13 cellular contexts compared by ENCODE assay signal in the genomic region with DNA sequence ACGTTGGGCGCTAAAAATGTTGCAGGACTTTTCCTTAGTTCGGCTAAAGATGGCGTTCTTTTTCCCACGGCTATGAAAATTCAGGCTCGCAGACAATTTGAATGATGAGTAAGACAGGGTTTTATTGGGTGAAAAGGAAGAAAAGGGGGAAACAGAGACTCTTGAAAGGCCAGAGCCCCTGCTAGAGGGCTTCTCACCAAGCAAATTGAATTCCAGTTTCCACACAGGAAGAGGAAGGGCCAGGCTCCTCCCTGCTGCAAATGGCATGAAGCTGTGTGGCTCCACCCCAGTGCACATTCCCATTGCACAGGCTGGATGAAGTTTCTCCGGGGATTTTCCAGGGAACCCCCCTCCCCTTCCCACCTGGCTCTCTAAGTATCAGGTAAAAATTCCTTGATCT.
"Had no signal": no experiment of that assay in that cellular context is flagged by ENCODE, and none has a peak within 500 bp of the region (broad histone marks: within the 10 kb centered on the region; RNA-seq: fewer than 3 reads in every experiment).

No MANE protein-coding gene starts in this region.

- H3K4me3 Mint-ChIP-seq: activated B cell treated with CpG ODN at 0.5 μM for 24 hours; activated CD4-positive, alpha-beta T cell treated with anti-CD3 and anti-CD28 coated beads, Interleukin-2, amount 10 ng/mL, durations not matched to agents 7 days and 5 days; activated naive CD4-positive, alpha-beta T cell treated with anti-CD3 and anti-CD28 coated beads for 36 hours; activated T-helper 17 cell treated with anti-CD3 and anti-CD28 coated beads, Interleukin-2, amount 50 U/mL, for 72 hours; naive B cell had no signal

- H3K27me3 Mint-ChIP-seq: activated B cell treated with CpG ODN at 0.5 μM for 24 hours; activated CD4-positive, alpha-beta T cell treated with anti-CD3 and anti-CD28 coated beads, Interleukin-2, amount 10 ng/mL, durations not matched to agents 7 days and 5 days; activated T-helper 17 cell treated with anti-CD3 and anti-CD28 coated beads, Interleukin-2, amount 50 U/mL, for 72 hours; naive B cell had no signal

- DNase-seq: activated B cell treated with CpG ODN at 0.5 μM for 24 hours; activated CD4-positive, alpha-beta T cell treated with anti-CD3 and anti-CD28 coated beads, Interleukin-2, amount 10 ng/mL, durations not matched to agents 7 days and 5 days; activated naive CD4-positive, alpha-beta T cell treated with anti-CD3 and anti-CD28 coated beads for 36 hours; activated T-cell treated with anti-CD3 and anti-CD28 coated beads for 4 hours; colonic mucosa; foreskin keratinocyte; left cardiac atrium; naive B cell; thyroid gland had no signal

- ATAC-seq: activated T-helper 17 cell treated with anti-CD3 and anti-CD28 coated beads, Interleukin-2, amount 50 U/mL, for 72 hours; foreskin keratinocyte; left cardiac atrium had no signal

- H3K36me3 ChIP-seq: colonic mucosa, right atrium auricular region, thyroid gland had no signal

- H3K4me1 ChIP-seq: colonic mucosa, foreskin keratinocyte, right atrium auricular region, thyroid gland had no signal

- H3K9me3 Mint-ChIP-seq: activated B cell treated with CpG ODN at 0.5 μM for 24 hours; activated CD4-positive, alpha-beta T cell treated with anti-CD3 and anti-CD28 coated beads, Interleukin-2, amount 10 ng/mL, durations not matched to agents 7 days and 5 days; activated naive CD4-positive, alpha-beta T cell treated with anti-CD3 and anti-CD28 coated beads for 36 hours had no signal

- H3K27ac Mint-ChIP-seq: activated B cell treated with CpG ODN at 0.5 μM for 24 hours; activated CD4-positive, alpha-beta T cell treated with anti-CD3 and anti-CD28 coated beads, Interleukin-2, amount 10 ng/mL, durations not matched to agents 7 days and 5 days; activated naive CD4-positive, alpha-beta T cell treated with anti-CD3 and anti-CD28 coated beads for 36 hours; activated T-helper 17 cell treated with anti-CD3 and anti-CD28 coated beads, Interleukin-2, amount 50 U/mL, for 72 hours; naive B cell had no signal

- H3K9me3 ChIP-seq: colonic mucosa, right atrium auricular region, thyroid gland had no signal

- H3K36me3 Mint-ChIP-seq: naive B cell had no signal

- H3K4me2 ChIP-seq: smooth muscle cell had no signal

- H3K4me1 Mint-ChIP-seq: activated B cell treated with CpG ODN at 0.5 μM for 24 hours; activated CD4-positive, alpha-beta T cell treated with anti-CD3 and anti-CD28 coated beads, Interleukin-2, amount 10 ng/mL, durations not matched to agents 7 days and 5 days; activated T-helper 17 cell treated with anti-CD3 and anti-CD28 coated beads, Interleukin-2, amount 50 U/mL, for 72 hours; naive B cell had no signal

- H3K27ac ChIP-seq: colonic mucosa, foreskin keratinocyte, right atrium auricular region, thyroid gland had no signal

- H3K27me3 ChIP-seq: colonic mucosa, foreskin keratinocyte, right atrium auricular region, thyroid gland had no signal

- H3K4me3 ChIP-seq: colonic mucosa, lung, right atrium auricular region, smooth muscle cell, thyroid gland had no signal
